8 cellular contexts compared by ENCODE assay signal in the genomic region with DNA sequence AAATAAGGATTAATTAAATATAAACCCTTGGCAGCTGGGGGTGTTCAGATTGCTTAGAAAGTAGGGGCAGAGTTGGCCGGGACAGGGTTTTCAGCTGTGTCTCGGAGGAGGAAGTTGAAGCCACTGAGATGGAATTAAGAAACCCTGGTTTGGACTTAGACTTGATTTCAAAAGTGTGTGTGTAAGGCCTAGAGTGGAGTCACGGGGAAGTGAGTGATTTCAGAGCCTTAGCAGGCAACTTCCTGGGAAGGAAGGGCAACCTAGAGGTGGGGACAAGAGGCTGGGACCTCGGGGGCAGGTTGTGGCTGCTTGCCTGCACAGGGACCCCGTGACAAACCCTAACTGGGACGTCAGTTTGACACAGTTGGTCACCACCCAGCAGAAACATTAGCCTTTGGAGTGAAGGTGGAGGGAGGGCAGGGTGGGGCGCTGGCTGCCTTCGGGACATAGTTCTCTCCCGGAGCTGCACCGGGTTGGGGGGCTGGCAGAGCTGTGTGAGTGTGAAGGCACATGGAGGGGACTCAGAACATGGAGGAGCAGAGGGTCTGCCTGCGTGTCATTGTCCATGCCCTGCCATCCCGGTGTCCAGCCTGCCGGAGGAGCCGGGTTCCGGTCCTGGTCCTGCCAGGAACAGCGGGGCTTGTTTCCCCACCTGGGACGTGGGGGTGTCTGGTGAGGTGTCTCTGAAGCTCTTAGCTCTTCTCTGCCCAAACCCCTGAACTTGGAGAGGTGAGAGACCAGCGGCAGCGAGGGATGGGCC. TPM values are rescaled to one million over a fixed set of nuclear protein-coding genes. Genes with fewer than 3 reads are reported as not detected.
DNase-seq lines count a peak whose midpoint lies in the region; ATAC-seq and TF ChIP-seq lines count a peak whose summit lies in the region.

No MANE protein-coding gene starts in this region.

- H3K4me3 ChIP-seq in ACC112 (ENCODE audit: low read depth, low read length) (peak overlapping the region; percentile 87), Karpas-422 (ENCODE audit: low read length) (no peak overlapping the region), astrocyte of the spinal cord (ENCODE audit: low read depth, low read length) (peak overlapping the region; percentile 90)

- peak; percentile 58 for DNase-seq in Karpas-422
- DNase-seq in astrocyte of the spinal cord (ENCODE audit: low read depth, low spot score) = peak; percentile 31
- DNase-seq in left colon = peak; percentile 68 to 74
- peak in 13 of 49 donors; percentile 9 to 38 (median 25) for DNase-seq in substantia nigra (lab: John Stamatoyannopoulos, UW)
- DNase-seq in activated gamma-delta T cell treated with Interleukin-2 at 50 U/mL for 16 hours = no peak

- H3K9me3 ChIP-seq in Karpas-422 (ENCODE audit: low read length) = no peaks in the 10 kb centered on the region

- H3K36me3 ChIP-seq in ACC112 (ENCODE audit: insufficient read depth, low read length) (peaks cover 4% of the 10 kb centered on the region; the same call in 1 of the 2 replicates), Karpas-422 (ENCODE audit: insufficient read depth, low read length) (no peaks in the 10 kb centered on the region)

- intact Hi-C loops in left colon (cut with DNase I, micrococcal nuclease) = no loop called here

- H3K4me1 ChIP-seq in ACC112 (ENCODE audit: control insufficient read depth, insufficient read depth, low read length, unreplicated experiment) = peaks cover 48% of the 10 kb centered on the region
- H3K4me1 ChIP-seq in Karpas-422 (ENCODE audit: low read length) = peaks cover 18% of the 10 kb centered on the region

- H2AFZ ChIP-seq in ACC112 (ENCODE audit: low read length, unreplicated experiment) = no peak overlapping the region
- H2AFZ ChIP-seq in Karpas-422 (ENCODE audit: low read length) = no peak overlapping the region

- ATAC-seq in left colon (peak; percentile 14), GM18511 (IDR thresholded peaks at IDR 0.05; ENCODE audit: unreplicated experiment) (no peak), HG03520 (IDR thresholded peaks at IDR 0.05; ENCODE audit: unreplicated experiment) (no peak)

- peaks cover 66% of the 10 kb centered on the region for H3K79me2 ChIP-seq in ACC112 (ENCODE audit: control insufficient read depth, insufficient read depth, low read length, unreplicated experiment)
- no peaks in the 10 kb centered on the region for H3K79me2 ChIP-seq in Karpas-422 (ENCODE audit: low read length)

- H3K27ac ChIP-seq in ACC112 (ENCODE audit: low read depth, low read length) (peak overlapping the region; percentile 78), Karpas-422 (ENCODE audit: low read length) (no peak overlapping the region), substantia nigra (ENCODE audit: low read depth, low read length, poor library complexity, severe bottlenecking) (peak overlapping the region; percentile 84)

- peaks cover 13% of the 10 kb centered on the region for H4K20me1 ChIP-seq in Karpas-422 (ENCODE audit: insufficient read depth, low read depth, low read length)

- TF ChIP-seq CTCF in astrocyte of the spinal cord (IDR thresholded peaks at IDR 0.05; ENCODE audit: low read depth, low read length) = no peak

- H3K9me2 ChIP-seq in Karpas-422 (replicated peaks; ENCODE audit: insufficient read depth, low read length) = no peaks in the 10 kb centered on the region

- no peak overlapping the region for H3K9ac ChIP-seq in Karpas-422 (ENCODE audit: low read length)

- H3K27me3 ChIP-seq in ACC112 (ENCODE audit: insufficient read depth, low read length) = no peaks in the 10 kb centered on the region
- H3K27me3 ChIP-seq in Karpas-422 (ENCODE audit: low read length) = no peaks in the 10 kb centered on the region

- in situ Hi-C loops in astrocyte of the spinal cord (cut with HindIII; ENCODE audit: low sequenced_read_pairs) = no loop called here

- H3K4me2 ChIP-seq in Karpas-422 (ENCODE audit: low read depth, low read length, poor library complexity, severe bottlenecking) = no peak overlapping the region

RNA-seq across cellular contexts. Expression of a gene that starts 1.8 kb away (rescaled TPM):
- total RNA-seq in Karpas-422 (2014; rRNA removed; shearing (Covaris generic); ENCODE audit: low replicate concordance) = 26.6 and 34.7 TPM in 2 replicates
- 100 to 1,000 TPM; 193 to 210 TPM for total RNA-seq in left colon

RNA-seq across cellular contexts. Expression of a gene that starts 31.3 kb away (rescaled TPM):
- 28.4 and 30.7 TPM in 2 replicates for total RNA-seq in Karpas-422 (2014; rRNA removed; shearing (Covaris generic); ENCODE audit: low replicate concordance)
- 10 to 100 TPM; 39.7 to 45.2 TPM for total RNA-seq in left colon
